12 cellular contexts compared by ENCODE assay signal in the genomic region with DNA sequence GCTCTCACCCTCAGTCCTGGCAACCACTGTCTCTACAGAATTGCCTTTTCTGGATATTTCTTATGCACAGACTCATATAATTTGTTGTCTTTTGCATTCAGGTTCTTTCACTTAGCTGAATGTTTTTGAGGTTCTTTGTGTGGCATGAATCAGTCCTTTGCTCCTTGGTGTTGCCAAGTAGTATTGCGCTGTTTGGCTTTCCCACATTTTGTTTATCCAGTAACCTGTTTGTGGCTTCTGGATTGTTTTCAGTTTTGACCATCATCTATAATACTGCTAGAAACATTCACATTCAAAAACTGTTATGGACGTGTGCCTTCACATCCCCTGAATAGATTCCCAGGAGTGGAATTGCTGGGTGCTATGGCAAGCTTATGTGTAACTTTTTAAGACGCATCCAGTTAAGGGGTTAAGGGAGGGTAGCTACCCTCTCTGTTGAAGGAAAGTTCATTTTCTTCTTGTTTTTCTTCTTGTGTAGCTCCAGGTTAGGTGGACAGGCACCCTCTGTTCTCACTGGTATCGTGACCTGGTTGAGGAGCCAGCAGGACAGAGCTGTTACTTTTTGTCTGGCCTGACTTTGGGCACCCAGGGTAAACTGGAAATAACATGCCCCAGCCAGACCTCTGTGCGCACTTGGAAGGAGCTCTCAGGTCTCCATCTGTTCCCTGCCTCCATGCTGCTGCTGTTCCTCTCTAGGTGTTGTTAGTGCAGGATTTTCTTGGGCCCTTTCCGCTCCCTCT. TPM values are rescaled to one million over a fixed set of nuclear protein-coding genes. Genes with fewer than 3 reads are reported as not detected.
A peak's percentile ranks its signal among the peaks of the same experiment; 100 is the strongest.
DNase-seq lines count a peak whose midpoint lies in the region; ATAC-seq, FAIRE-seq and TF ChIP-seq lines count a peak whose summit lies in the region.
"Had no signal": no experiment of that assay in that cellular context is flagged by ENCODE, and none has a peak within 500 bp of the region (broad histone marks: within the 10 kb centered on the region; RNA-seq: fewer than 3 reads in every experiment).

No MANE protein-coding gene starts in this region.

- intact Hi-C loops in head of caudate nucleus (cut with DNase I): no loop called here
- intact Hi-C loops in thyroid gland (cut with DNase I): no loop called here

- no peaks in the 10 kb centered on the region for H3K9me3 ChIP-seq in mesodermal cell (ENCODE audit: control insufficient read depth, low read length)
- no peaks in the 10 kb centered on the region for H3K9me3 ChIP-seq in thyroid gland

- peaks cover 9% of the 10 kb centered on the region for H3K36me3 Mint-ChIP-seq in activated naive CD8-positive, alpha-beta T cell

- no peak for TF ChIP-seq CTCF in thyroid gland (IDR thresholded peaks at IDR 0.05)

- H3K4me3 ChIP-seq in ACC112 (ENCODE audit: low read depth, low read length) (peak overlapping the region; percentile 57), mesodermal cell (ENCODE audit: extremely low read depth, insufficient read depth, low read length, poor library complexity, severe bottlenecking) (no peak overlapping the region), thyroid gland (replicated peaks in 1 of 3) (no peak overlapping the region)

- peak overlapping the region; percentile 88 for H3K4me3 Mint-ChIP-seq in activated naive CD8-positive, alpha-beta T cell

- H2AFZ ChIP-seq in ACC112 (ENCODE audit: low read length, unreplicated experiment): peak overlapping the region; percentile 95

- H3K27me3 ChIP-seq in ACC112 (ENCODE audit: insufficient read depth, low read length) (no peaks in the 10 kb centered on the region), thyroid gland (no peaks in the 10 kb centered on the region)
- H3K27me3 ChIP-seq: foreskin keratinocyte had no signal

- H3K9me3 Mint-ChIP-seq in activated naive CD8-positive, alpha-beta T cell (ENCODE audit: low read depth): no peaks in the 10 kb centered on the region

- no peak overlapping the region for H3K27ac ChIP-seq in ACC112 (ENCODE audit: low read depth, low read length)
- peak overlapping the region; percentile 66 for H3K27ac ChIP-seq in mesodermal cell (ENCODE audit: low read depth, low read length, severe bottlenecking)
- H3K27ac ChIP-seq in thyroid gland: no peak overlapping the region
- H3K27ac ChIP-seq: foreskin keratinocyte, VCaP had no signal

- H3K79me2 ChIP-seq in ACC112 (ENCODE audit: control insufficient read depth, insufficient read depth, low read length, unreplicated experiment): no peaks in the 10 kb centered on the region

- DNase-seq in H54 (ENCODE audit: insufficient read length, low spot score) (no peak), head of caudate nucleus (no peak), NCI-H2196 treated with DMSO at 0.1 percent for 48 hours (lab: John Stamatoyannopoulos, UW; ENCODE audit: unreplicated experiment) (no peak), thyroid gland (no peak)
- DNase-seq: foreskin keratinocyte, NCI-H1048 had no signal

- WGBS in mesodermal cell (ENCODE audit: insufficient coverage in 2 of 2), 2 experiments: 84 to 100% methylated on average over 4 to 5 of the region's 6 CpGs
- 75 to 81% methylated on average over 6 of the region's 6 CpGs for WGBS in thyroid gland, 2 donors

- no peaks in the 10 kb centered on the region for H3K36me3 ChIP-seq in ACC112 (ENCODE audit: insufficient read depth, low read length)
- no peaks in the 10 kb centered on the region for H3K36me3 ChIP-seq in mesodermal cell (ENCODE audit: control insufficient read depth, insufficient read depth, low read length)
- no peaks in the 10 kb centered on the region for H3K36me3 ChIP-seq in thyroid gland

- peaks cover 35% of the 10 kb centered on the region for H3K4me1 ChIP-seq in ACC112 (ENCODE audit: control insufficient read depth, insufficient read depth, low read length, unreplicated experiment)
- peaks cover 68% of the 10 kb centered on the region for H3K4me1 ChIP-seq in mesodermal cell (ENCODE audit: control insufficient read depth, insufficient read depth, low read length, poor library complexity, severe bottlenecking)
- H3K4me1 ChIP-seq in thyroid gland: peaks cover 27 to 47% of the 10 kb centered on the region in 2 donors

- TF ChIP-seq POLR2A in H54 (IDR thresholded peaks at IDR 0.05; ENCODE audit: low read depth, low read length) (no peak), thyroid gland (IDR thresholded peaks at IDR 0.05) (no peak)

- peak overlapping the region; percentile 99 for H3K27ac Mint-ChIP-seq in activated naive CD8-positive, alpha-beta T cell

- H3K4me1 Mint-ChIP-seq in activated naive CD8-positive, alpha-beta T cell (ENCODE audit: low read depth): peaks cover 99% of the 10 kb centered on the region

- ATAC-seq in HG03354 (IDR thresholded peaks at IDR 0.05; ENCODE audit: poor library complexity, severe bottlenecking, unreplicated experiment): no peak
- ATAC-seq: foreskin keratinocyte had no signal

- peak; percentile 36 for FAIRE-seq in H54 (lab: Jason Lieb, UNC)
- FAIRE-seq: GM18507 had no signal

- H3K27me3 Mint-ChIP-seq in activated naive CD8-positive, alpha-beta T cell: no peaks in the 10 kb centered on the region

RNA-seq across cellular contexts. Expression of gene ARHGAP25, which starts 29.6 kb away (rescaled TPM):
- polyA plus RNA-seq in mesodermal cell (2013, experiment 1 of 2): 1.9 TPM
- 0.91 TPM for polyA plus RNA-seq in mesodermal cell (2013, experiment 2 of 2)
- total RNA-seq in thyroid gland: 10 to 100 TPM in 1 of 4 donors, 1 to 10 TPM in 3; 4.0 to 11.7 (median 6.9) TPM
